In genomic region chr1:56045062-56045461, GRCh38 we compare ENCODE assay signal across 23 cellular contexts.
"Had no signal": no experiment of that assay in that cellular context is flagged by ENCODE, and none has a peak within 500 bp of the region (broad histone marks: within the 10 kb centered on the region; RNA-seq: fewer than 3 reads in every experiment).

No MANE protein-coding gene starts in this region.

- H3K27me3 ChIP-seq: body of pancreas, cardiac muscle cell, gastroesophageal sphincter, sigmoid colon, stomach, suprapubic skin, tibial nerve, uterus had no signal

- ATAC-seq: activated CD4-positive, CD25-positive, alpha-beta regulatory T cell treated with anti-CD3 and anti-CD28 coated beads, Interleukin-2, amount 50 U/mL, for 24 hours; activated CD8-positive, alpha-beta T cell treated with anti-CD3 and anti-CD28 coated beads, Interleukin-2, amount 10 ng/mL, durations not matched to agents 7 days and 5 days; body of pancreas; gastroesophageal sphincter; left cardiac atrium; natural killer cell treated with Interleukin-12 subunit alpha and Interleukin-12 subunit beta and Interleukin-15 and Interleukin-18, amount 100 ng/mL, for 72 hours had no signal

- H3K9me3 ChIP-seq: body of pancreas, gastroesophageal sphincter, sigmoid colon, suprapubic skin, uterus had no signal

- H3K36me3 ChIP-seq: cardiac muscle cell, gastroesophageal sphincter, sigmoid colon, stomach, suprapubic skin, tibial nerve, uterus had no signal

- H3K27ac ChIP-seq: body of pancreas, cardiac muscle cell, gastroesophageal sphincter, sigmoid colon, stomach, suprapubic skin, tibial nerve, uterus, VCaP had no signal

- H3K4me3 ChIP-seq: body of pancreas, cardiac muscle cell, gastroesophageal sphincter, sigmoid colon, smooth muscle cell, stomach, suprapubic skin, tibial nerve, uterus had no signal

- H3K4me2 ChIP-seq: smooth muscle cell had no signal

- DNase-seq: activated CD4-positive, alpha-beta T cell treated with anti-CD3 and anti-CD28 coated beads, Interleukin-2, amount 10 ng/mL, durations not matched to agents 7 days and 5 days; activated CD8-positive, alpha-beta T cell treated with anti-CD3 and anti-CD28 coated beads, Interleukin-2, amount 10 ng/mL, durations not matched to agents 7 days and 5 days; activated gamma-delta T cell treated with Interleukin-2 at 50 U/mL for 16 hours; activated T-cell treated with anti-CD3 and anti-CD28 coated beads, Interleukin-2, amount 50 U/mL, for 1 hour; anterior cingulate cortex; body of pancreas; cortex of kidney; endodermal cell; head of caudate nucleus; islet precursor cell; left cardiac atrium; sigmoid colon; stimulated activated CD4-positive, alpha-beta T cell treated with anti-CD3 and anti-CD28 coated beads, Interleukin-15, amount 100 ng/mL, for 24 hours; stomach; uterus had no signal

- H3K4me1 ChIP-seq: body of pancreas, gastroesophageal sphincter, sigmoid colon, stomach, suprapubic skin, tibial nerve, uterus had no signal
